17 cellular contexts compared by ENCODE assay signal in the genomic region with DNA sequence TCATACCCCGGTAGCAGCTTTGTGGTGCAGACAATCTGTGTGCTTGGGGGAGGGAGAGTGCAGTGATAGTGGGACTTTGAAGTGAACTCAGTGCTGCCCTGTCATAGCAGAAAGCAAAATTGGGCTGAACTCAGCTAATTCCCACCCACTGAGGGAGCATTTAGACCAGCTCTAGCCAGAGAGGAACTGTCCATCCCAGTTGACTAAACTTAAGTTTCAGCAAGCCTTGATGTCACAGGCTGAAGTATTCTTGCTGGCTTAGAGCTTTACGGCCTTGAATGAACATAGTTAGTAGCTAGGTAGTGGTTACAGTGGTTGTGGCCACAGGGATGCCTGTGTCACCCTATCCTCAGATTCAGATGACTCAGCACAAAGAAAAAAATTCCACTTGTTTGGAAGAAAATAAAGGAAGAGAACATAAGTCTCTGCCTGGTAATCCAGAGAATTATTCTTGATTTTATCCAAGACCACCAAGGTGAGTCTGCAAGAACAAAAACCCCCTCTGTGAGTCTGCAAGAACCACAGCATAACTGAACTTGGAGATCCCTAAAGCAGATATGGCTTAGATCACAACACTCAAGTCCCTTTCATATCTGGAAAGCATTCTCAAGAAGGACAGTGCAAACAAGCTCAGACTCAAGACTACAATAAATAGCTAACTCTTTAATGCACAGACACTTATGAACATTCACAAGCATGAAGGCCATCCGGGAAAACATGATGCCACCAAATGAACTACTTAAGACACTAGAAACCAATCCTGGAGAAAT. TPM values are rescaled to one million over a fixed set of nuclear protein-coding genes. Genes with fewer than 3 reads are reported as not detected.
A peak's percentile ranks its signal among the peaks of the same experiment; 100 is the strongest.
DNase-seq lines count a peak whose midpoint lies in the region; TF ChIP-seq lines count a peak whose summit lies in the region.
"Had no signal": no experiment of that assay in that cellular context is flagged by ENCODE, and none has a peak within 500 bp of the region (broad histone marks: within the 10 kb centered on the region; RNA-seq: fewer than 3 reads in every experiment).

No MANE protein-coding gene starts in this region.

- H3K4me3 ChIP-seq in AG10803 (ENCODE audit: low read length): no peak overlapping the region
- H3K4me3 ChIP-seq: gastrocnemius medialis had no signal

- no peaks in the 10 kb centered on the region for H3K27me3 Mint-ChIP-seq in osteocyte (ENCODE audit: unreplicated experiment)
- H3K27me3 Mint-ChIP-seq: type B pancreatic cell had no signal

- DNase-seq in AG10803 (ENCODE audit: low read depth) (peak; percentile 88), M059J (ENCODE audit: low read depth) (peak; percentile 73), fibroblast of gingiva (ENCODE audit: low read depth) (peak; percentile 77), osteocyte (ENCODE audit: extremely low spot score, unreplicated experiment) (no peak), HuH-7 (ENCODE audit: low spot score) (no peak), inferior parietal cortex (ENCODE audit: extremely low spot score) (no peak), NCI-H2196 treated with DMSO at 0.1 percent for 48 hours (lab: John Stamatoyannopoulos, UW; ENCODE audit: unreplicated experiment) (no peak), activated gamma-delta T cell (lab: John Stamatoyannopoulos, UW) (no peak)
- DNase-seq: activated B cell treated with CpG ODN at 0.5 μM for 24 hours; CD4-positive, CD25-positive, alpha-beta regulatory T cell; gastrocnemius medialis; H7; mesendoderm; NCI-H446 had no signal

- H3K4me3 Mint-ChIP-seq in osteocyte (ENCODE audit: unreplicated experiment): no peak overlapping the region
- H3K4me3 Mint-ChIP-seq: activated B cell treated with CpG ODN at 0.5 μM for 24 hours; activated T-helper 1 cell treated with anti-CD3 and anti-CD28 coated beads, Interleukin-12 subunit alpha, Interleukin-12 subunit beta, Interleukin-2, Interleukin-4 antibody, amounts not matched to agents 30 ng/mL and 10 ng/mL and 1 ng/mL, durations not matched to agents 14 hours and 24 hours and 36 hours; type B pancreatic cell had no signal

- TF ChIP-seq CTCF in AG10803 (conservative IDR thresholded peaks at IDR 0.05; ENCODE audit: low read length): no peak
- TF ChIP-seq CTCF in osteocyte (IDR thresholded peaks at IDR 0.05): no peak

- H3K9me3 Mint-ChIP-seq in osteocyte (ENCODE audit: unreplicated experiment): peaks cover 30% of the 10 kb centered on the region
- H3K9me3 Mint-ChIP-seq: activated T-helper 1 cell treated with anti-CD3 and anti-CD28 coated beads, Interleukin-12 subunit alpha, Interleukin-12 subunit beta, Interleukin-2, Interleukin-4 antibody, amounts not matched to agents 30 ng/mL and 10 ng/mL and 1 ng/mL, durations not matched to agents 14 hours and 24 hours and 36 hours; type B pancreatic cell had no signal

- peaks cover 30% of the 10 kb centered on the region for H3K4me1 Mint-ChIP-seq in osteocyte (ENCODE audit: unreplicated experiment)
- H3K4me1 Mint-ChIP-seq: activated B cell treated with CpG ODN at 0.5 μM for 24 hours had no signal

- H3K27ac Mint-ChIP-seq in osteocyte (ENCODE audit: unreplicated experiment): peak overlapping the region; percentile 98
- H3K27ac Mint-ChIP-seq: activated B cell treated with CpG ODN at 0.5 μM for 24 hours; activated T-helper 1 cell treated with anti-CD3 and anti-CD28 coated beads, Interleukin-12 subunit alpha, Interleukin-12 subunit beta, Interleukin-2, Interleukin-4 antibody, amounts not matched to agents 30 ng/mL and 10 ng/mL and 1 ng/mL, durations not matched to agents 14 hours and 24 hours and 36 hours; CD4-positive, CD25-positive, alpha-beta regulatory T cell; type B pancreatic cell had no signal

- peaks cover 12% of the 10 kb centered on the region for H3K36me3 Mint-ChIP-seq in osteocyte (ENCODE audit: unreplicated experiment)
- H3K36me3 Mint-ChIP-seq: CD4-positive, CD25-positive, alpha-beta regulatory T cell; type B pancreatic cell had no signal

RNA-seq across cellular contexts. Expression of a gene that starts 39.4 kb away (rescaled TPM):
- total RNA-seq in M059J (2014; rRNA removed; shearing (Covaris generic)): not detected in 2 replicates
- total RNA-seq in osteocyte: not detected in 2 replicates
- total RNA-seq: activated B cell treated with CpG ODN at 0.5 μM for 24 hours; activated T-helper 1 cell treated with anti-CD3 and anti-CD28 coated beads, Interleukin-12 subunit alpha, Interleukin-12 subunit beta, Interleukin-2, Interleukin-4 antibody, amounts not matched to agents 30 ng/mL and 10 ng/mL and 1 ng/mL, durations not matched to agents 14 hours and 24 hours and 36 hours; CD4-positive, CD25-positive, alpha-beta regulatory T cell; gastrocnemius medialis; H7; pulmonary artery endothelial cell had no signal

RNA-seq across cellular contexts. Expression of a gene that starts 43.2 kb away (rescaled TPM):
- total RNA-seq in M059J (2014; rRNA removed; shearing (Covaris generic)): 0.05 and 0.57 TPM in 2 replicates
- total RNA-seq in osteocyte: not detected in 2 replicates
- total RNA-seq: activated B cell treated with CpG ODN at 0.5 μM for 24 hours; activated T-helper 1 cell treated with anti-CD3 and anti-CD28 coated beads, Interleukin-12 subunit alpha, Interleukin-12 subunit beta, Interleukin-2, Interleukin-4 antibody, amounts not matched to agents 30 ng/mL and 10 ng/mL and 1 ng/mL, durations not matched to agents 14 hours and 24 hours and 36 hours; CD4-positive, CD25-positive, alpha-beta regulatory T cell; H7; pulmonary artery endothelial cell had no signal

Comparison
In these comparisons a context has a peak if more than half of its experiments do, and no peak if none do; other contexts are left out.
1. DNase-seq: peak in AG10803 (single experiment), M059J (single experiment) and fibroblast of gingiva (single experiment); none in osteocyte (single experiment), HuH-7 (single experiment), inferior parietal cortex (single experiment), NCI-H2196 treated with DMSO at 0.1 percent for 48 hours (single experiment) and activated gamma-delta T cell (single experiment).